In genomic region chr21:40587786-40588353, GRCh38 we compare ENCODE assay signal across 21 cellular contexts.
DNase-seq lines count a peak whose midpoint lies in the region; ATAC-seq and TF ChIP-seq lines count a peak whose summit lies in the region.
"Had no signal": no experiment of that assay in that cellular context is flagged by ENCODE, and none has a peak within 500 bp of the region (broad histone marks: within the 10 kb centered on the region; RNA-seq: fewer than 3 reads in every experiment).

No MANE protein-coding gene starts in this region.

- H3K4me1 ChIP-seq in breast epithelium = no peaks in the 10 kb centered on the region
- H3K4me1 ChIP-seq in adipocyte (ENCODE audit: control insufficient read depth, insufficient read depth, low read length) = no peaks in the 10 kb centered on the region
- no peaks in the 10 kb centered on the region for H3K4me1 ChIP-seq in foreskin keratinocyte
- H3K4me1 ChIP-seq: BE2C, Caco-2, Peyer's patch had no signal

- DNase-seq in MCF 10A (ENCODE audit: unreplicated experiment) = peak; percentile 2
- no peak for DNase-seq in breast epithelium (ENCODE audit: low spot score in 2 of 2)
- peak; percentile 34 for DNase-seq in adipocyte (ENCODE audit: low read depth)
- DNase-seq in foreskin keratinocyte = peak; percentile 27 to 55
- DNase-seq in retinal pigment epithelial cell (ENCODE audit: low read depth) = peak; percentile 56
- no peak for DNase-seq in stimulated activated effector memory CD8-positive, alpha-beta T cell treated with anti-CD3 and anti-CD28 coated beads, Interleukin-12 subunit alpha, Interleukin-12 subunit beta, amount 100 ng/mL, for 72 hours (ENCODE audit: low spot score in 2 of 2)
- DNase-seq: BE2C; Caco-2; CD4-positive, CD25-positive, alpha-beta regulatory T cell; GF-D8; HCEC 1CT; NCI-H1417; NCI-H187 treated with DMSO at 0.1 percent for 48 hours; NCI-H345; NCI-H524 treated with DMSO at 0.1 percent for 48 hours; NK-92 treated with Interleukin-12 subunit alpha and Interleukin-12 subunit beta, amount 100 ng/mL, for 24 hours; Peyer's patch; Right ventricle myocardium superior had no signal

- H3K36me3 ChIP-seq in breast epithelium (no peaks in the 10 kb centered on the region), adipocyte (ENCODE audit: control insufficient read depth, insufficient read depth, low read length, severe bottlenecking) (no peaks in the 10 kb centered on the region)
- H3K36me3 ChIP-seq: BE2C, Peyer's patch had no signal

- no peak overlapping the region for H3K27ac Mint-ChIP-seq in MCF 10A (ENCODE audit: low read depth, unreplicated experiment)
- no peak overlapping the region for H3K27ac Mint-ChIP-seq in stimulated activated effector memory CD8-positive, alpha-beta T cell treated with anti-CD3 and anti-CD28 coated beads, Interleukin-12 subunit alpha, Interleukin-12 subunit beta, amount 100 ng/mL, for 72 hours
- H3K27ac Mint-ChIP-seq: CD4-positive, CD25-positive, alpha-beta regulatory T cell had no signal

- no peak overlapping the region for H3K27ac ChIP-seq in breast epithelium
- H3K27ac ChIP-seq in foreskin keratinocyte = no peak overlapping the region
- H3K27ac ChIP-seq: Peyer's patch had no signal

- H3K9me3 ChIP-seq in breast epithelium (no peaks in the 10 kb centered on the region), adipocyte (ENCODE audit: control insufficient read depth, low read length) (no peaks in the 10 kb centered on the region)
- H3K9me3 ChIP-seq: Caco-2, Peyer's patch had no signal

- CTCF ChIA-PET in MCF 10A (lab: Yijun Ruan, JAX) = no interaction called here

- ATAC-seq in foreskin keratinocyte (peak; percentile 85), GM18505 (IDR thresholded peaks at IDR 0.05; ENCODE audit: unreplicated experiment) (no peak), HG03095 (IDR thresholded peaks at IDR 0.05; ENCODE audit: unreplicated experiment) (no peak)
- no peak for ATAC-seq in stimulated activated effector memory CD8-positive, alpha-beta T cell treated with anti-CD3 and anti-CD28 coated beads, Interleukin-12 subunit alpha, Interleukin-12 subunit beta, amount 100 ng/mL, for 72 hours
- ATAC-seq: K562 had no signal

- no peak overlapping the region for H3K4me3 Mint-ChIP-seq in MCF 10A (ENCODE audit: unreplicated experiment)
- no peak overlapping the region for H3K4me3 Mint-ChIP-seq in stimulated activated effector memory CD8-positive, alpha-beta T cell treated with anti-CD3 and anti-CD28 coated beads, Interleukin-12 subunit alpha, Interleukin-12 subunit beta, amount 100 ng/mL, for 72 hours
- H3K4me3 Mint-ChIP-seq: CD4-positive, CD25-positive, alpha-beta regulatory T cell had no signal

- H3K36me3 Mint-ChIP-seq in MCF 10A (ENCODE audit: insufficient read depth, unreplicated experiment) = no peaks in the 10 kb centered on the region
- H3K36me3 Mint-ChIP-seq in stimulated activated effector memory CD8-positive, alpha-beta T cell treated with anti-CD3 and anti-CD28 coated beads, Interleukin-12 subunit alpha, Interleukin-12 subunit beta, amount 100 ng/mL, for 72 hours = no peaks in the 10 kb centered on the region
- H3K36me3 Mint-ChIP-seq: CD4-positive, CD25-positive, alpha-beta regulatory T cell had no signal

- intact Hi-C loops in MCF 10A (cut with micrococcal nuclease) = no loop called here
- intact Hi-C loops in breast epithelium (cut with DNase I; ENCODE audit: low total_unique reads) = no loop called here

- H3K4me3 ChIP-seq in breast epithelium (no peak overlapping the region), adipocyte (ENCODE audit: low read length) (no peak overlapping the region), retinal pigment epithelial cell (ENCODE audit: low read length) (no peak overlapping the region)
- H3K4me3 ChIP-seq: K562, Peyer's patch had no signal

- no peak overlapping the region for H3K9ac ChIP-seq in adipocyte (ENCODE audit: low read length)

- peaks cover 15% of the 10 kb centered on the region for H3K9me3 Mint-ChIP-seq in MCF 10A (ENCODE audit: unreplicated experiment)
- H3K9me3 Mint-ChIP-seq in stimulated activated effector memory CD8-positive, alpha-beta T cell treated with anti-CD3 and anti-CD28 coated beads, Interleukin-12 subunit alpha, Interleukin-12 subunit beta, amount 100 ng/mL, for 72 hours = peaks cover 9% of the 10 kb centered on the region

- BruUV-seq in MCF 10A (replicated peaks; lab: Mats Ljungman, UMichigan) = no TSS peak

- H3K4me1 Mint-ChIP-seq in MCF 10A (ENCODE audit: insufficient read depth, unreplicated experiment) = no peaks in the 10 kb centered on the region
- no peaks in the 10 kb centered on the region for H3K4me1 Mint-ChIP-seq in stimulated activated effector memory CD8-positive, alpha-beta T cell treated with anti-CD3 and anti-CD28 coated beads, Interleukin-12 subunit alpha, Interleukin-12 subunit beta, amount 100 ng/mL, for 72 hours
- H3K4me1 Mint-ChIP-seq: CD4-positive, CD25-positive, alpha-beta regulatory T cell had no signal

- no peaks in the 10 kb centered on the region for H3K27me3 Mint-ChIP-seq in MCF 10A (ENCODE audit: insufficient read depth, unreplicated experiment)
- H3K27me3 Mint-ChIP-seq: CD4-positive, CD25-positive, alpha-beta regulatory T cell had no signal

- TF ChIP-seq CTCF in MCF 10A (IDR thresholded peaks at IDR 0.05; ENCODE audit: unreplicated experiment) (no peak), breast epithelium (IDR thresholded peaks at IDR 0.05) (no peak), foreskin keratinocyte (conservative IDR thresholded peaks at IDR 0.05) (no peak), retinal pigment epithelial cell (conservative IDR thresholded peaks at IDR 0.05; ENCODE audit: low read depth, low read length) (no peak)

- TF ChIP-seq POLR2A in breast epithelium (IDR thresholded peaks at IDR 0.05) (no peak), GM18505 (IDR thresholded peaks at IDR 0.05; ENCODE audit: borderline replicate concordance, extremely low read depth, insufficient read depth, insufficient read length) (no peak)

- H3K27me3 ChIP-seq in breast epithelium (no peaks in the 10 kb centered on the region), adipocyte (replicated peaks; ENCODE audit: control insufficient read depth, insufficient read depth, low read length) (no peaks in the 10 kb centered on the region), foreskin keratinocyte (no peaks in the 10 kb centered on the region)
- H3K27me3 ChIP-seq: BE2C, Peyer's patch had no signal

- POLR2A ChIA-PET in MCF 10A (lab: Yijun Ruan, JAX) = no interaction called here

Comparison
In these comparisons a context has a peak if more than half of its experiments do, and no peak if none do; other contexts are left out.
1. DNase-seq: peak in MCF 10A (single experiment), adipocyte (single experiment), foreskin keratinocyte (2 of 2) and retinal pigment epithelial cell (single experiment); none in breast epithelium (0 of 2) and stimulated activated effector memory CD8-positive, alpha-beta T cell treated with anti-CD3 and anti-CD28 coated beads, Interleukin-12 subunit alpha, Interleukin-12 subunit beta, amount 100 ng/mL, for 72 hours (0 of 2).